ENCODE assay signal across 11 cellular contexts in genomic region chr15:61084944-61085367, GRCh38.
DNase-seq lines count a peak whose midpoint lies in the region; ATAC-seq and TF ChIP-seq lines count a peak whose summit lies in the region.
"Had no signal": no experiment of that assay in that cellular context is flagged by ENCODE, and none has a peak within 500 bp of the region (broad histone marks: within the 10 kb centered on the region; RNA-seq: fewer than 3 reads in every experiment).

No MANE protein-coding gene starts in this region.

- H3K9me3 ChIP-seq in right cardiac atrium (ENCODE audit: control insufficient read depth, low read length), result no peaks in the 10 kb centered on the region
- H3K9me3 ChIP-seq: neutrophil had no signal

- no peaks in the 10 kb centered on the region for H3K36me3 Mint-ChIP-seq in stimulated activated effector memory CD8-positive, alpha-beta T cell treated with anti-CD3 and anti-CD28 coated beads, Interleukin-12 subunit alpha, Interleukin-12 subunit beta, amount 100 ng/mL, for 72 hours

- H3K27ac Mint-ChIP-seq in stimulated activated effector memory CD8-positive, alpha-beta T cell treated with anti-CD3 and anti-CD28 coated beads, Interleukin-12 subunit alpha, Interleukin-12 subunit beta, amount 100 ng/mL, for 72 hours, result no peak overlapping the region

- WGBS in right cardiac atrium, result 31% methylated on average over 2 of the region's 2 CpGs

- ATAC-seq in HG03175 (IDR thresholded peaks at IDR 0.05; ENCODE audit: unreplicated experiment), result peak; percentile 69
- peak; percentile 64 to 80 for ATAC-seq in right cardiac atrium
- no peak for ATAC-seq in stimulated activated effector memory CD8-positive, alpha-beta T cell treated with anti-CD3 and anti-CD28 coated beads, Interleukin-12 subunit alpha, Interleukin-12 subunit beta, amount 100 ng/mL, for 72 hours

- peak overlapping the region; percentile 20; the same call in 1 of the 2 replicates for H3K27ac ChIP-seq in C4-2B
- H3K27ac ChIP-seq in right cardiac atrium (ENCODE audit: low read length), result no peak overlapping the region
- H3K27ac ChIP-seq: neutrophil had no signal

- H3K27me3 ChIP-seq in right cardiac atrium (ENCODE audit: control insufficient read depth, insufficient read depth), result no peaks in the 10 kb centered on the region
- H3K27me3 ChIP-seq: neutrophil had no signal

- H3K4me3 ChIP-seq in right cardiac atrium (ENCODE audit: low read length), result no peak overlapping the region

- no peak overlapping the region for H3K4me3 Mint-ChIP-seq in stimulated activated effector memory CD8-positive, alpha-beta T cell treated with anti-CD3 and anti-CD28 coated beads, Interleukin-12 subunit alpha, Interleukin-12 subunit beta, amount 100 ng/mL, for 72 hours

- no peaks in the 10 kb centered on the region for H3K9me3 Mint-ChIP-seq in stimulated activated effector memory CD8-positive, alpha-beta T cell treated with anti-CD3 and anti-CD28 coated beads, Interleukin-12 subunit alpha, Interleukin-12 subunit beta, amount 100 ng/mL, for 72 hours

- no peak for TF ChIP-seq CTCF in C4-2B (conservative IDR thresholded peaks at IDR 0.05)

- peaks cover 4% of the 10 kb centered on the region for H3K4me1 ChIP-seq in right cardiac atrium (ENCODE audit: control insufficient read depth, insufficient read depth, low read length)

- no peaks in the 10 kb centered on the region for H3K4me1 Mint-ChIP-seq in stimulated activated effector memory CD8-positive, alpha-beta T cell treated with anti-CD3 and anti-CD28 coated beads, Interleukin-12 subunit alpha, Interleukin-12 subunit beta, amount 100 ng/mL, for 72 hours

- intact Hi-C loops in right cardiac atrium (cut with DNase I), result no loop called here

- DNase-seq in OCI-M1 (lab: John Stamatoyannopoulos, UW) (peak; percentile 50), right cardiac atrium (peak in 1 of 3 donors; percentile 64), HUDEP-2 (lab: John Stamatoyannopoulos, UW; ENCODE audit: unreplicated experiment in 76 of 76) (no peak), glomerular visceral epithelial cell (ENCODE audit: extremely low spot score) (no peak)
- DNase-seq in stimulated activated effector memory CD8-positive, alpha-beta T cell treated with anti-CD3 and anti-CD28 coated beads, Interleukin-12 subunit alpha, Interleukin-12 subunit beta, amount 100 ng/mL, for 72 hours (ENCODE audit: low spot score in 2 of 2), result no peak
- no peak for DNase-seq in activated naive CD4-positive, alpha-beta T cell treated with Interleukin-2 at 50 U/mL for 16 hours
- DNase-seq: activated CD4-positive, alpha-beta T cell treated with anti-CD3 and anti-CD28 coated beads for 48 hours; foreskin melanocyte had no signal
